Comparison of ENCODE assay signal across 24 cellular contexts in genomic region chr5:11126844-11127243, GRCh38.
DNase-seq lines count a peak whose midpoint lies in the region; FAIRE-seq and TF ChIP-seq lines count a peak whose summit lies in the region.
"Had no signal": no experiment of that assay in that cellular context is flagged by ENCODE, and none has a peak within 500 bp of the region (broad histone marks: within the 10 kb centered on the region; RNA-seq: fewer than 3 reads in every experiment).

No MANE protein-coding gene starts in this region.

- TF ChIP-seq POLR2A in GM12892 (IDR thresholded peaks at IDR 0.05; ENCODE audit: low read depth, low read length), result no peak

- intact Hi-C loops in dorsolateral prefrontal cortex (cut with DNase I), result no loop called here

- H3K27ac ChIP-seq in dorsolateral prefrontal cortex, result peak overlapping the region in 45 of 59 donors; percentile 8 to 79 (median 56)
- H3K27ac ChIP-seq: A549, RWPE1 had no signal

- H3K27me3 Mint-ChIP-seq in mesothelial cell of epicardium (ENCODE audit: low read depth), result peaks cover 4% of the 10 kb centered on the region

- no peak overlapping the region for H3K27ac Mint-ChIP-seq in mesothelial cell of epicardium
- H3K27ac Mint-ChIP-seq: CD4-positive, alpha-beta memory T cell; T-cell had no signal

- H3K9me3 Mint-ChIP-seq in mesothelial cell of epicardium, result no peaks in the 10 kb centered on the region
- H3K9me3 Mint-ChIP-seq: CD4-positive, alpha-beta memory T cell; T-cell had no signal

- no peaks in the 10 kb centered on the region for H3K27me3 ChIP-seq in dorsolateral prefrontal cortex

- peak; percentile 8 for DNase-seq in COR-L47 (lab: John Stamatoyannopoulos, UW)
- no peak for DNase-seq in HTR-8/SVneo (ENCODE audit: insufficient read length, low spot score)
- DNase-seq in NCI-H446 treated with DMSO at 0.1 percent for 48 hours (lab: John Stamatoyannopoulos, UW), result peak; percentile 97
- DNase-seq in dorsolateral prefrontal cortex, result peak in 1 of 10 donors; percentile 42
- no peak for DNase-seq in mesothelial cell of epicardium (ENCODE audit: low spot score in 2 of 2, unreplicated experiment in 2 of 2)
- DNase-seq in GM12892 (ENCODE audit: insufficient read length), result no peak
- DNase-seq in AG08395 (ENCODE audit: low spot score), result no peak
- DNase-seq: Caco-2; CD4-positive, alpha-beta memory T cell; DND-41; Kasumi-1; NCI-H1092 treated with DMSO at 0.1 percent for 48 hours; NCI-H1436 treated with DMSO at 0.1 percent for 48 hours; NCI-H2029; NCI-H345; NCI-H524 treated with DMSO at 0.1 percent for 48 hours; NCI-H82; SHP77; T-cell had no signal

- H3K4me3 Mint-ChIP-seq in mesothelial cell of epicardium, result no peak overlapping the region
- H3K4me3 Mint-ChIP-seq: CD4-positive, alpha-beta memory T cell; T-cell had no signal

- H3K4me1 Mint-ChIP-seq in mesothelial cell of epicardium, result no peaks in the 10 kb centered on the region
- H3K4me1 Mint-ChIP-seq: CD4-positive, alpha-beta memory T cell; T-cell had no signal

- H3K4me3 ChIP-seq in dorsolateral prefrontal cortex, result no peak overlapping the region
- H3K4me3 ChIP-seq: A549, K562 had no signal

- no peak for TF ChIP-seq CTCF in dorsolateral prefrontal cortex (IDR thresholded peaks at IDR 0.05 in 54 of 56, conservative IDR thresholded peaks at IDR 0.05 in 2 of 56; ENCODE audit: low read depth in 1 of 56, partially characterized antibody in 56 of 56)
- no peak for TF ChIP-seq CTCF in mesothelial cell of epicardium (IDR thresholded peaks at IDR 0.05; ENCODE audit: unreplicated experiment)

- no peaks in the 10 kb centered on the region for H3K36me3 Mint-ChIP-seq in mesothelial cell of epicardium
- H3K36me3 Mint-ChIP-seq: CD4-positive, alpha-beta memory T cell; T-cell had no signal

- FAIRE-seq in HTR-8/SVneo (lab: Jason Lieb, UNC), result peak; percentile 26
- FAIRE-seq in GM12892 (lab: Jason Lieb, UNC), result no peak
- FAIRE-seq: A549, GM18507, H54, K562 had no signal

Comparison
In these comparisons a context has a peak if more than half of its experiments do, and no peak if none do; other contexts are left out.
1. DNase-seq: peak in COR-L47 (single experiment) and NCI-H446 treated with DMSO at 0.1 percent for 48 hours (single experiment); none in HTR-8/SVneo (single experiment), mesothelial cell of epicardium (0 of 2), GM12892 (single experiment) and AG08395 (single experiment).